ENCODE assay signal across 10 cellular contexts in genomic region chrX:34377645-34378044, GRCh38.
"Had no signal": no experiment of that assay in that cellular context is flagged by ENCODE, and none has a peak within 500 bp of the region (broad histone marks: within the 10 kb centered on the region; RNA-seq: fewer than 3 reads in every experiment).

No MANE protein-coding gene starts in this region.

- H3K4me1 Mint-ChIP-seq: GM23338 had no signal

- H3K4me3 ChIP-seq: GM23248, GM23338, HAP-1 had no signal

- H3K4me2 ChIP-seq: GM23338 had no signal

- H3K27ac Mint-ChIP-seq: GM23338, H9, HFFc6 had no signal

- H3K27ac ChIP-seq: GM23248 had no signal

- H3K9me3 Mint-ChIP-seq: GM23338, HFFc6 had no signal

- H2AFZ ChIP-seq: GM23248, GM23338 had no signal

- H3K9me3 ChIP-seq: HAP-1 had no signal

- DNase-seq: GM23248, GOT3, H7, H9, HCEC 1CT, HFFc6 had no signal

- ATAC-seq: GM23338, HCT116 had no signal

- H3K9ac ChIP-seq: GM23248 had no signal

- H3K36me3 ChIP-seq: HAP-1 had no signal

- H3K4me3 Mint-ChIP-seq: GM23338, H9, HFFc6 had no signal

- FAIRE-seq: H54 had no signal
